Comparison of ENCODE assay signal across 38 cellular contexts in genomic region chr1:153272186-153272585, GRCh38. TPM values are rescaled to one million over a fixed set of nuclear protein-coding genes. Genes with fewer than 3 reads are reported as not detected.
"Had no signal": no experiment of that assay in that cellular context is flagged by ENCODE, and none has a peak within 500 bp of the region (broad histone marks: within the 10 kb centered on the region; RNA-seq: fewer than 3 reads in every experiment).

No MANE protein-coding gene starts in this region.

- H3K27ac ChIP-seq: ascending aorta, breast epithelium, cardiac muscle cell, coronary artery, dorsolateral prefrontal cortex, esophagus squamous epithelium, gastroesophageal sphincter, heart right ventricle had no signal

- H3K4me3 Mint-ChIP-seq: activated CD4-positive, alpha-beta memory T cell treated with anti-CD3 and anti-CD28 coated beads, Interleukin-2, amount 10 ng/mL, durations not matched to agents 7 days and 5 days; activated CD4-positive, alpha-beta T cell treated with anti-CD3 and anti-CD28 coated beads, Interleukin-2, amount 10 ng/mL, durations not matched to agents 7 days and 5 days; activated naive CD4-positive, alpha-beta T cell treated with anti-CD3 and anti-CD28 coated beads, Interleukin-2, amount 10 ng/mL, durations not matched to agents 7 days and 5 days; activated naive CD8-positive, alpha-beta T cell treated with anti-CD3 and anti-CD28 coated beads, Interleukin-2, amount 10 ng/mL, durations not matched to agents 7 days and 5 days; activated T-cell treated with anti-CD3 and anti-CD28 coated beads, Interleukin-2, amount 50 U/mL, for 24 hours; activated T-cell treated with anti-CD3 and anti-CD28 coated beads, Interleukin-2, amount 50 U/mL, for 72 hours; brain; central memory CD8-positive, alpha-beta T cell; dendritic cell treated with granulocyte-macrophage colony-stimulating factor and Interleukin-4, amounts not matched to agents 40 ng/mL and 50 ng/mL, for 4 days; endodermal cell; T-cell; T-helper 1 cell treated with Interleukin-12 subunit alpha and Interleukin-12 subunit beta and Interleukin-4 antibody, amounts not matched to agents 30 μg/mL and 1 μg/mL, for 36 hours; WTC11 had no signal

- DNase-seq: activated CD4-positive, alpha-beta memory T cell treated with anti-CD3 and anti-CD28 coated beads, Interleukin-2, amount 10 ng/mL, durations not matched to agents 7 days and 5 days; activated CD4-positive, alpha-beta T cell treated with anti-CD3 and anti-CD28 coated beads for 1 hour; activated CD4-positive, alpha-beta T cell treated with anti-CD3 and anti-CD28 coated beads for 4 hours; activated CD4-positive, alpha-beta T cell treated with anti-CD3 and anti-CD28 coated beads, Interleukin-2, amount 10 ng/mL, durations not matched to agents 7 days and 5 days; activated CD4-positive, alpha-beta T cell treated with anti-CD3 and anti-CD28 coated beads, Interleukin-2, amount 50 U/mL, for 4 hours; activated CD8-positive, alpha-beta memory T cell treated with anti-CD3 and anti-CD28 coated beads, Interleukin-2, amount 50 U/mL, for 48 hours; activated gamma-delta T cell; activated naive CD4-positive, alpha-beta T cell; activated naive CD4-positive, alpha-beta T cell treated with anti-CD3 and anti-CD28 coated beads, Interleukin-2, amount 10 ng/mL, durations not matched to agents 7 days and 5 days; activated naive CD8-positive, alpha-beta T cell treated with anti-CD3 and anti-CD28 coated beads, Interleukin-2, amount 10 ng/mL, durations not matched to agents 7 days and 5 days; activated T-cell treated with anti-CD3 and anti-CD28 coated beads for 4 hours; activated T-cell treated with anti-CD3 and anti-CD28 coated beads, Interleukin-2, amount 50 U/mL, for 24 hours; activated T-cell treated with anti-CD3 and anti-CD28 coated beads, Interleukin-2, amount 50 U/mL, for 72 hours; dorsolateral prefrontal cortex; effector memory CD4-positive, alpha-beta T cell; endodermal cell; esophagus squamous epithelium; foreskin melanocyte; heart right ventricle; T-cell; T1000 had no signal

- H3K9me3 ChIP-seq: ascending aorta, breast epithelium, esophagus squamous epithelium, gastroesophageal sphincter, heart right ventricle had no signal

- H3K27me3 ChIP-seq: ascending aorta, breast epithelium had no signal

- H3K36me3 Mint-ChIP-seq: activated naive CD4-positive, alpha-beta T cell treated with anti-CD3 and anti-CD28 coated beads, Interleukin-2, amount 10 ng/mL, durations not matched to agents 7 days and 5 days; activated naive CD4-positive, alpha-beta T cell treated with anti-CD3 and anti-CD28 coated beads, Interleukin-2, amount 50 U/mL, for 72 hours; activated naive CD8-positive, alpha-beta T cell treated with anti-CD3 and anti-CD28 coated beads, Interleukin-2, amount 10 ng/mL, durations not matched to agents 7 days and 5 days; brain; T-cell; WTC11 had no signal

- H3K9me3 Mint-ChIP-seq: activated CD4-positive, alpha-beta memory T cell treated with anti-CD3 and anti-CD28 coated beads, Interleukin-2, amount 10 ng/mL, durations not matched to agents 7 days and 5 days; activated CD4-positive, alpha-beta T cell treated with anti-CD3 and anti-CD28 coated beads, Interleukin-2, amount 10 ng/mL, durations not matched to agents 7 days and 5 days; activated naive CD4-positive, alpha-beta T cell treated with anti-CD3 and anti-CD28 coated beads, Interleukin-2, amount 10 ng/mL, durations not matched to agents 7 days and 5 days; activated naive CD4-positive, alpha-beta T cell treated with anti-CD3 and anti-CD28 coated beads, Interleukin-2, amount 50 U/mL, for 72 hours; activated naive CD8-positive, alpha-beta T cell treated with anti-CD3 and anti-CD28 coated beads, Interleukin-2, amount 10 ng/mL, durations not matched to agents 7 days and 5 days; activated T-cell treated with anti-CD3 and anti-CD28 coated beads, Interleukin-2, amount 50 U/mL, for 24 hours; brain; central memory CD8-positive, alpha-beta T cell; dendritic cell treated with granulocyte-macrophage colony-stimulating factor and Interleukin-4, amounts not matched to agents 40 ng/mL and 50 ng/mL, for 4 days; endodermal cell; T-cell; T-helper 1 cell treated with Interleukin-12 subunit alpha and Interleukin-12 subunit beta and Interleukin-4 antibody, amounts not matched to agents 30 μg/mL and 1 μg/mL, for 36 hours; WTC11 had no signal

- H3K4me1 Mint-ChIP-seq: activated CD4-positive, alpha-beta memory T cell treated with anti-CD3 and anti-CD28 coated beads, Interleukin-2, amount 10 ng/mL, durations not matched to agents 7 days and 5 days; activated CD4-positive, alpha-beta T cell treated with anti-CD3 and anti-CD28 coated beads, Interleukin-2, amount 10 ng/mL, durations not matched to agents 7 days and 5 days; activated naive CD4-positive, alpha-beta T cell treated with anti-CD3 and anti-CD28 coated beads, Interleukin-2, amount 10 ng/mL, durations not matched to agents 7 days and 5 days; activated naive CD8-positive, alpha-beta T cell treated with anti-CD3 and anti-CD28 coated beads, Interleukin-2, amount 10 ng/mL, durations not matched to agents 7 days and 5 days; brain; central memory CD8-positive, alpha-beta T cell; endodermal cell; T-cell had no signal

- H3K4me1 ChIP-seq: ascending aorta, breast epithelium, esophagus squamous epithelium, gastroesophageal sphincter, heart right ventricle had no signal

- ATAC-seq: activated naive CD4-positive, alpha-beta T cell treated with anti-CD3 and anti-CD28 coated beads, Interleukin-2, amount 50 U/mL, for 72 hours; activated T-cell treated with anti-CD3 and anti-CD28 coated beads, Interleukin-2, amount 50 U/mL, for 72 hours; gastroesophageal sphincter; heart right ventricle; T-cell; WTC11 had no signal

- H3K36me3 ChIP-seq: ascending aorta, breast epithelium, cardiac muscle cell, esophagus squamous epithelium, gastroesophageal sphincter, heart right ventricle had no signal

- H3K4me3 ChIP-seq: ascending aorta, breast epithelium, cardiac muscle cell, coronary artery, dorsolateral prefrontal cortex, esophagus squamous epithelium, gastroesophageal sphincter, heart right ventricle had no signal

- H3K27ac Mint-ChIP-seq: activated CD4-positive, alpha-beta memory T cell treated with anti-CD3 and anti-CD28 coated beads, Interleukin-2, amount 10 ng/mL, durations not matched to agents 7 days and 5 days; activated CD4-positive, alpha-beta T cell treated with anti-CD3 and anti-CD28 coated beads, Interleukin-2, amount 10 ng/mL, durations not matched to agents 7 days and 5 days; activated naive CD4-positive, alpha-beta T cell treated with anti-CD3 and anti-CD28 coated beads, Interleukin-2, amount 10 ng/mL, durations not matched to agents 7 days and 5 days; activated naive CD4-positive, alpha-beta T cell treated with anti-CD3 and anti-CD28 coated beads, Interleukin-2, amount 50 U/mL, for 72 hours; activated naive CD8-positive, alpha-beta T cell treated with anti-CD3 and anti-CD28 coated beads, Interleukin-2, amount 10 ng/mL, durations not matched to agents 7 days and 5 days; activated T-cell treated with anti-CD3 and anti-CD28 coated beads, Interleukin-2, amount 50 U/mL, for 24 hours; activated T-cell treated with anti-CD3 and anti-CD28 coated beads, Interleukin-2, amount 50 U/mL, for 72 hours; brain; dendritic cell treated with granulocyte-macrophage colony-stimulating factor and Interleukin-4, amounts not matched to agents 40 ng/mL and 50 ng/mL, for 4 days; endodermal cell; T-cell; T-helper 1 cell treated with Interleukin-12 subunit alpha and Interleukin-12 subunit beta and Interleukin-4 antibody, amounts not matched to agents 30 μg/mL and 1 μg/mL, for 36 hours; WTC11 had no signal

RNA-seq across cellular contexts. Expression of gene LORICRIN, which starts 12.7 kb away (rescaled TPM):
- total RNA-seq: activated CD4-positive, alpha-beta memory T cell treated with anti-CD3 and anti-CD28 coated beads, Interleukin-2, amount 10 ng/mL, durations not matched to agents 7 days and 5 days; activated CD4-positive, alpha-beta T cell treated with anti-CD3 and anti-CD28 coated beads, Interleukin-2, amount 10 ng/mL, durations not matched to agents 7 days and 5 days; activated naive CD4-positive, alpha-beta T cell treated with anti-CD3 and anti-CD28 coated beads, Interleukin-2, amount 50 U/mL, for 72 hours; activated naive CD8-positive, alpha-beta T cell treated with anti-CD3 and anti-CD28 coated beads, Interleukin-2, amount 10 ng/mL, durations not matched to agents 7 days and 5 days; ascending aorta; breast epithelium; cardiac muscle cell; cerebellum; endodermal cell; epithelial cell of proximal tubule; esophagus squamous epithelium; fibroblast of lung; fibroblast of villous mesenchyme; gastroesophageal sphincter; glomerular endothelial cell; heart right ventricle; T-helper 2 cell treated with Interferon-gamma antibody and Interleukin-4, amounts not matched to agents 100 ng/mL and 5 ng/mL, for 36 hours; WTC11 had no signal
- polyA plus RNA-seq: cardiac muscle cell, fibroblast of lung, heart right ventricle had no signal

RNA-seq across cellular contexts. Expression of gene PGLYRP3, which starts 40.6 kb away (rescaled TPM):
- total RNA-seq: activated CD4-positive, alpha-beta memory T cell treated with anti-CD3 and anti-CD28 coated beads, Interleukin-2, amount 10 ng/mL, durations not matched to agents 7 days and 5 days; activated CD4-positive, alpha-beta T cell treated with anti-CD3 and anti-CD28 coated beads, Interleukin-2, amount 10 ng/mL, durations not matched to agents 7 days and 5 days; activated naive CD4-positive, alpha-beta T cell treated with anti-CD3 and anti-CD28 coated beads, Interleukin-2, amount 50 U/mL, for 72 hours; activated naive CD8-positive, alpha-beta T cell treated with anti-CD3 and anti-CD28 coated beads, Interleukin-2, amount 10 ng/mL, durations not matched to agents 7 days and 5 days; activated T-cell treated with anti-CD3 and anti-CD28 coated beads, Interleukin-2, amount 50 U/mL, for 72 hours; ascending aorta; breast epithelium; cardiac muscle cell; cerebellum; dorsolateral prefrontal cortex; endodermal cell; epithelial cell of proximal tubule; fibroblast of lung; fibroblast of villous mesenchyme; glomerular endothelial cell; heart right ventricle; T-cell; T-helper 2 cell treated with Interferon-gamma antibody and Interleukin-4, amounts not matched to agents 100 ng/mL and 5 ng/mL, for 36 hours; WTC11 had no signal
- polyA plus RNA-seq: cardiac muscle cell, fibroblast of lung, heart right ventricle had no signal

RNA-seq across cellular contexts. Expression of gene PRR9, which starts 54.8 kb away (rescaled TPM):
- total RNA-seq: activated CD4-positive, alpha-beta memory T cell treated with anti-CD3 and anti-CD28 coated beads, Interleukin-2, amount 10 ng/mL, durations not matched to agents 7 days and 5 days; activated CD4-positive, alpha-beta T cell treated with anti-CD3 and anti-CD28 coated beads, Interleukin-2, amount 10 ng/mL, durations not matched to agents 7 days and 5 days; activated naive CD4-positive, alpha-beta T cell treated with anti-CD3 and anti-CD28 coated beads, Interleukin-2, amount 50 U/mL, for 72 hours; activated naive CD8-positive, alpha-beta T cell treated with anti-CD3 and anti-CD28 coated beads, Interleukin-2, amount 10 ng/mL, durations not matched to agents 7 days and 5 days; activated T-cell treated with anti-CD3 and anti-CD28 coated beads, Interleukin-2, amount 50 U/mL, for 72 hours; ascending aorta; breast epithelium; cardiac muscle cell; cerebellum; dorsolateral prefrontal cortex; endodermal cell; epithelial cell of proximal tubule; esophagus squamous epithelium; fibroblast of lung; fibroblast of villous mesenchyme; gastroesophageal sphincter; glomerular endothelial cell; heart right ventricle; T-cell; T-helper 2 cell treated with Interferon-gamma antibody and Interleukin-4, amounts not matched to agents 100 ng/mL and 5 ng/mL, for 36 hours; WTC11 had no signal
- polyA plus RNA-seq: cardiac muscle cell, fibroblast of lung, heart right ventricle had no signal
